24 cellular contexts compared by ENCODE assay signal in the genomic region with DNA sequence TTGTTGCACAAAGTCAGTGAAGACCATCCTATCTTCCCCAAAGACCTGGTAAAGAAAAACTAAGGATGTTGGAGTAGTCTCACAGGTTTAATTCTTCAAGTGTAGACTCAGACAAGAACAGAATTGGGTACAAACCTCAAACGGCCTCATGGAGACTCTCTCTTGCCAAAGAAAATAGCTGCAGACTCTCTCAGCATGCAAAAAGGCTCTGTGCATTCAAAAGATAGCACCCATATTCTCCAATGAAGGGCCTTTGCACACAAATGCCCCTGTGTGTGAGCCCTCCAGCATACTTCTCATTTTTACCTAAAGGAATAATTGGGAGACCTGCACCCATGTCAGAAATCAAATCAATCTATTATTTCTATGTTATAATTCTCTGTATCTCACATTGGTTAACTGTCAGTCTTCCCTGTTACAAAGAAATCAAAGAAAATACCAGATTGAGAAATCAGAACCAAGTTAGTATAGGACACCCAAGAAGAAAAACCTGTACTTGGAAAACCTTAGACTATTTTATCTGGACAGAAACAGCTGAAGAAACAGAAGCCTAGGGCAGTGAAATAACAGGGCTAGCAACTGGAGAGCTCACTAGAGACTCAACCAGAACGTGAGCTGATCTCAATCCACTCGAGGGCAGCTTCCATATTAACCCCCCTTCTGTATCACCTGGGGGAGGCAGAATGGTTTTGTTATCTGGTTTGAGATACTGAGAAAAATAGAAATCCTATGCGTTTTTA.
"Had no signal": no experiment of that assay in that cellular context is flagged by ENCODE, and none has a peak within 500 bp of the region (broad histone marks: within the 10 kb centered on the region; RNA-seq: fewer than 3 reads in every experiment).

No MANE protein-coding gene starts in this region.

- H3K36me3 ChIP-seq: breast epithelium, esophagus squamous epithelium, left lung, upper lobe of left lung had no signal

- H3K27ac ChIP-seq: breast epithelium, esophagus squamous epithelium, foreskin keratinocyte, left lung, skin epidermis, upper lobe of left lung had no signal

- H3K9me3 Mint-ChIP-seq: activated B cell treated with CpG ODN at 0.5 μM for 24 hours; activated CD4-positive, alpha-beta memory T cell treated with anti-CD3 and anti-CD28 coated beads for 36 hours; activated naive CD8-positive, alpha-beta T cell treated with anti-CD3 and anti-CD28 coated beads, Interleukin-2, amount 10 ng/mL, durations not matched to agents 7 days and 5 days; activated T-helper 17 cell treated with anti-CD3 and anti-CD28 coated beads, Interleukin-2, amount 50 U/mL, for 72 hours; mesothelial cell of epicardium; nephron progenitor cell; stimulated activated naive CD8-positive, alpha-beta T cell treated with anti-CD3 and anti-CD28 coated beads, Interleukin-15, Interleukin-2, amounts not matched to agents 100 ng/mL and 50 ng/mL, for 24 hours had no signal

- H3K4me1 ChIP-seq: breast epithelium, esophagus squamous epithelium, foreskin keratinocyte, left lung, upper lobe of left lung had no signal

- H3K36me3 Mint-ChIP-seq: activated CD4-positive, alpha-beta memory T cell treated with anti-CD3 and anti-CD28 coated beads for 36 hours; activated naive CD8-positive, alpha-beta T cell treated with anti-CD3 and anti-CD28 coated beads, Interleukin-2, amount 10 ng/mL, durations not matched to agents 7 days and 5 days; mesothelial cell of epicardium had no signal

- FAIRE-seq: endothelial cell of umbilical vein, kidney had no signal

- H3K4me1 Mint-ChIP-seq: activated B cell treated with CpG ODN at 0.5 μM for 24 hours; activated naive CD8-positive, alpha-beta T cell treated with anti-CD3 and anti-CD28 coated beads, Interleukin-2, amount 10 ng/mL, durations not matched to agents 7 days and 5 days; activated T-helper 17 cell treated with anti-CD3 and anti-CD28 coated beads, Interleukin-2, amount 50 U/mL, for 72 hours; nephron progenitor cell had no signal

- H3K4me3 Mint-ChIP-seq: activated B cell treated with CpG ODN at 0.5 μM for 24 hours; activated CD4-positive, alpha-beta memory T cell treated with anti-CD3 and anti-CD28 coated beads for 36 hours; activated naive CD8-positive, alpha-beta T cell treated with anti-CD3 and anti-CD28 coated beads, Interleukin-2, amount 10 ng/mL, durations not matched to agents 7 days and 5 days; activated T-helper 17 cell treated with anti-CD3 and anti-CD28 coated beads, Interleukin-2, amount 50 U/mL, for 72 hours; mesothelial cell of epicardium; nephron progenitor cell; stimulated activated naive CD8-positive, alpha-beta T cell treated with anti-CD3 and anti-CD28 coated beads, Interleukin-15, Interleukin-2, amounts not matched to agents 100 ng/mL and 50 ng/mL, for 24 hours had no signal

- H3K4me3 ChIP-seq: breast epithelium, esophagus squamous epithelium, left lung, skin epidermis, upper lobe of left lung had no signal

- H3K27me3 Mint-ChIP-seq: activated naive CD8-positive, alpha-beta T cell treated with anti-CD3 and anti-CD28 coated beads, Interleukin-2, amount 10 ng/mL, durations not matched to agents 7 days and 5 days; progenitor cell of endocrine pancreas; stimulated activated naive CD8-positive, alpha-beta T cell treated with anti-CD3 and anti-CD28 coated beads, Interleukin-15, Interleukin-2, amounts not matched to agents 100 ng/mL and 50 ng/mL, for 24 hours had no signal

- ATAC-seq: activated T-helper 17 cell treated with anti-CD3 and anti-CD28 coated beads, Interleukin-2, amount 50 U/mL, for 72 hours; foreskin keratinocyte; left lung had no signal

- H3K27me3 ChIP-seq: breast epithelium, esophagus squamous epithelium, foreskin keratinocyte, left lung, upper lobe of left lung had no signal

- DNase-seq: activated B cell treated with CpG ODN at 0.5 μM for 24 hours; activated CD4-positive, alpha-beta memory T cell treated with anti-CD3 and anti-CD28 coated beads for 36 hours; activated CD4-positive, alpha-beta T cell treated with anti-CD3 and anti-CD28 coated beads for 4 hours; activated naive CD4-positive, alpha-beta T cell treated with Interleukin-2 at 50 U/mL for 16 hours; activated naive CD8-positive, alpha-beta T cell treated with anti-CD3 and anti-CD28 coated beads, Interleukin-2, amount 10 ng/mL, durations not matched to agents 7 days and 5 days; activated T-cell treated with anti-CD3 and anti-CD28 coated beads, Interleukin-2, amount 50 U/mL, for 1 hour; dermis blood vessel endothelial cell; effector memory CD4-positive, alpha-beta T cell; esophagus squamous epithelium; foreskin keratinocyte; kidney; left lung; nephron progenitor cell; occipital lobe; T-helper 1 cell; T-helper 9 cell; upper lobe of left lung had no signal

- H3K27ac Mint-ChIP-seq: activated B cell treated with CpG ODN at 0.5 μM for 24 hours; activated CD4-positive, alpha-beta memory T cell treated with anti-CD3 and anti-CD28 coated beads for 36 hours; activated naive CD8-positive, alpha-beta T cell treated with anti-CD3 and anti-CD28 coated beads, Interleukin-2, amount 10 ng/mL, durations not matched to agents 7 days and 5 days; activated T-helper 17 cell treated with anti-CD3 and anti-CD28 coated beads, Interleukin-2, amount 50 U/mL, for 72 hours; mesothelial cell of epicardium; nephron progenitor cell; progenitor cell of endocrine pancreas; stimulated activated naive CD8-positive, alpha-beta T cell treated with anti-CD3 and anti-CD28 coated beads, Interleukin-15, Interleukin-2, amounts not matched to agents 100 ng/mL and 50 ng/mL, for 24 hours had no signal

- H3K9me3 ChIP-seq: breast epithelium, esophagus squamous epithelium, left lung, upper lobe of left lung had no signal
